Comparison of ENCODE assay signal across 9 cellular contexts in genomic region chr1:91736146-91736998, GRCh38.
A peak's percentile ranks its signal among the peaks of the same experiment; 100 is the strongest.
DNase-seq lines count a peak whose midpoint lies in the region; ATAC-seq, FAIRE-seq and TF ChIP-seq lines count a peak whose summit lies in the region.
"Had no signal": no experiment of that assay in that cellular context is flagged by ENCODE, and none has a peak within 500 bp of the region (broad histone marks: within the 10 kb centered on the region; RNA-seq: fewer than 3 reads in every experiment).

No MANE protein-coding gene starts in this region.

- 28% methylated on average over 13 of the region's 13 CpGs for WGBS in right lobe of liver (ENCODE audit: insufficient coverage, low coverage, low lambda C conversion rate, missing lambda C conversion rate)
- WGBS in stomach, 5 donors: 59 to 70% (median 62%) methylated on average over 13 of the region's 13 CpGs

- H3K27ac ChIP-seq in colonic mucosa: peak overlapping the region; percentile 32
- peak overlapping the region; percentile 47 to 75 (median 72) for H3K27ac ChIP-seq in right lobe of liver
- H3K27ac ChIP-seq in stomach: peak overlapping the region in 4 of 5 donors; percentile 71 to 83 (median 73)

- H3K9ac ChIP-seq in colonic mucosa (ENCODE audit: low read depth in 2 of 2, low read length in 2 of 2): peak overlapping the region in 1 of 2 donors; percentile 14

- no peaks in the 10 kb centered on the region for H3K36me3 ChIP-seq in colonic mucosa
- H3K36me3 ChIP-seq in right lobe of liver: no peaks in the 10 kb centered on the region
- peaks cover 4 to 18% (median 13%) of the 10 kb centered on the region in 4 donors for H3K36me3 ChIP-seq in stomach

- no peak overlapping the region for H3K4me3 ChIP-seq in colonic mucosa
- H3K4me3 ChIP-seq in right lobe of liver: no peak overlapping the region
- H3K4me3 ChIP-seq in stomach: no peak overlapping the region
- H3K4me3 ChIP-seq in foreskin fibroblast (ENCODE audit: low read depth in 1 of 2, low read length in 2 of 2): peak overlapping the region in 1 of 2 donors; percentile 3

- peak; percentile 75 for FAIRE-seq in H54 (lab: Jason Lieb, UNC)

- H3K9me3 ChIP-seq in colonic mucosa (no peaks in the 10 kb centered on the region), right lobe of liver (no peaks in the 10 kb centered on the region), stomach (no peaks in the 10 kb centered on the region)

- TF ChIP-seq CTCF in colonic mucosa (IDR thresholded peaks at IDR 0.05) (no peak), right lobe of liver (IDR thresholded peaks at IDR 0.05) (peak in 1 of 4 donors; percentile 13), stomach (IDR thresholded peaks at IDR 0.05) (no peak), foreskin fibroblast (IDR thresholded peaks at IDR 0.05; ENCODE audit: low read depth, low read length) (no peak)

- H3K27me3 ChIP-seq in colonic mucosa (no peaks in the 10 kb centered on the region), right lobe of liver (no peaks in the 10 kb centered on the region), stomach (no peaks in the 10 kb centered on the region)

- peak; percentile 85 for TF ChIP-seq EP300 in stomach (IDR thresholded peaks at IDR 0.05)

- peaks cover 2% of the 10 kb centered on the region for H3K4me1 ChIP-seq in colonic mucosa
- H3K4me1 ChIP-seq in right lobe of liver: peaks cover 0 to 38% (median 17%) of the 10 kb centered on the region in 4 donors
- H3K4me1 ChIP-seq in stomach: peaks cover 12 to 48% (median 22%) of the 10 kb centered on the region in 4 donors

- intact Hi-C loops in colonic mucosa (cut with DNase I) (no loop called here), right lobe of liver (cut with DNase I) (no loop called here), stomach (cut with DNase I; ENCODE audit: low total_unique reads) (no loop called here)

- no peak for DNase-seq in H54 (ENCODE audit: insufficient read length, low spot score)
- DNase-seq in colonic mucosa: no peak
- DNase-seq in right lobe of liver: no peak
- DNase-seq in stomach: no peak
- DNase-seq in cerebellum (ENCODE audit: low spot score): no peak
- no peak for DNase-seq in Ammon's horn (ENCODE audit: low spot score)
- no peak for DNase-seq in stimulated activated CD4-positive, alpha-beta T cell treated with anti-CD3 and anti-CD28 coated beads, Interleukin-12 subunit alpha, Interleukin-12 subunit beta, amount 100 ng/mL, for 4 hours
- no peak for DNase-seq in foreskin fibroblast
- DNase-seq: NCI-H2171 treated with DMSO at 0.1 percent for 48 hours had no signal

- peak; percentile 29 to 64 (median 48) for ATAC-seq in right lobe of liver

- TF ChIP-seq POLR2A in H54 (IDR thresholded peaks at IDR 0.05; ENCODE audit: low read depth, low read length) (no peak), right lobe of liver (IDR thresholded peaks at IDR 0.05) (no peak), stomach (IDR thresholded peaks at IDR 0.05) (no peak)
